10 cellular contexts compared by ENCODE assay signal in genomic region chr19:6233051-6233826, GRCh38. TPM values are rescaled to one million over a fixed set of nuclear protein-coding genes. Genes with fewer than 3 reads are reported as not detected.
DNase-seq lines count a peak whose midpoint lies in the region; ATAC-seq and TF ChIP-seq lines count a peak whose summit lies in the region.
"Had no signal": no experiment of that assay in that cellular context is flagged by ENCODE, and none has a peak within 500 bp of the region (broad histone marks: within the 10 kb centered on the region; RNA-seq: fewer than 3 reads in every experiment).

No MANE protein-coding gene starts in this region.

- H3K9me3 ChIP-seq in BLaER1 (no peaks in the 10 kb centered on the region), adipocyte (ENCODE audit: control insufficient read depth, low read length) (no peaks in the 10 kb centered on the region), cardiac muscle cell (ENCODE audit: low read depth) (no peaks in the 10 kb centered on the region), prostate gland (no peaks in the 10 kb centered on the region)

- 27% methylated on average over 30 of the region's 30 CpGs for WGBS in prostate gland

- H3K27me3 ChIP-seq in BLaER1 (no peaks in the 10 kb centered on the region), adipocyte (replicated peaks; ENCODE audit: control insufficient read depth, insufficient read depth, low read length) (no peaks in the 10 kb centered on the region), cardiac muscle cell (no peaks in the 10 kb centered on the region), prostate gland (replicated peaks; ENCODE audit: insufficient read depth) (no peaks in the 10 kb centered on the region)

- H3K4me1 ChIP-seq in BLaER1 (peaks cover 100% of the 10 kb centered on the region), adipocyte (ENCODE audit: control insufficient read depth, insufficient read depth, low read length) (peaks cover 37% of the 10 kb centered on the region), cardiac muscle cell (ENCODE audit: low read depth) (peaks cover 23% of the 10 kb centered on the region), prostate gland (replicated peaks) (peaks cover 39% of the 10 kb centered on the region)

- no peak for TF ChIP-seq POLR2A in prostate gland (IDR thresholded peaks at IDR 0.05)

- peak overlapping the region; percentile 94 for H3K4me2 ChIP-seq in BLaER1

- H3K36me3 ChIP-seq in BLaER1 (peaks cover 25% of the 10 kb centered on the region), adipocyte (ENCODE audit: control insufficient read depth, insufficient read depth, low read length, severe bottlenecking) (peaks cover 12% of the 10 kb centered on the region), cardiac muscle cell (peaks cover 8% of the 10 kb centered on the region), prostate gland (peaks cover 5 to 6% of the 10 kb centered on the region in 2 donors)

- H4K20me1 ChIP-seq in BLaER1 = peaks cover 100% of the 10 kb centered on the region

- DNase-seq in adipocyte (ENCODE audit: low read depth) (peak; percentile 20), cardiac muscle cell (ENCODE audit: low read depth in 1 of 2, low spot score in 1 of 2) (peak in 1 of 2 donors; percentile 82), prostate gland (ENCODE audit: low spot score) (peak; percentile 60), HuH-7 (ENCODE audit: low spot score) (no peak), NCI-H748 treated with DMSO at 0.1 percent for 48 hours (lab: John Stamatoyannopoulos, UW) (no peak), T-helper 1 cell (no peak)
- DNase-seq: activated T-cell treated with anti-CD3 and anti-CD28 coated beads, Interleukin-2, amount 50 U/mL, for 48 hours; SW 1271 had no signal

- peak overlapping the region; percentile 44 for H3K4me3 ChIP-seq in BLaER1
- peak overlapping the region; percentile 1 for H3K4me3 ChIP-seq in adipocyte (ENCODE audit: low read length)
- no peak overlapping the region for H3K4me3 ChIP-seq in cardiac muscle cell
- H3K4me3 ChIP-seq in prostate gland = no peak overlapping the region

- H3K27ac ChIP-seq in BLaER1 = peak overlapping the region; percentile 57
- H3K27ac ChIP-seq in cardiac muscle cell = peak overlapping the region; percentile 52
- H3K27ac ChIP-seq in prostate gland = peak overlapping the region; percentile 60 to 67

- H3K9ac ChIP-seq in BLaER1 (peak overlapping the region; percentile 27; the same call in 1 of the 2 replicates), adipocyte (ENCODE audit: low read length) (peak overlapping the region; percentile 66)

- no peak for ATAC-seq in HG03354 (IDR thresholded peaks at IDR 0.05; ENCODE audit: poor library complexity, severe bottlenecking, unreplicated experiment)

- intact Hi-C loops in prostate gland (cut with DNase I) = loop anchor here (5.0 kb wide), 1 partner anchor 39 kb away; no protein-coding TSS in a partner anchor

- TF ChIP-seq CTCF in cardiac muscle cell (IDR thresholded peaks at IDR 0.05; ENCODE audit: low read depth, low read length) (no peak), prostate gland (IDR thresholded peaks at IDR 0.05) (no peak)

RNA-seq across cellular contexts. Expression of gene MLLT1, which starts 46.5 kb away (rescaled TPM):
- total RNA-seq in cardiac muscle cell (46.9 and 54.1 TPM in 2 replicates), prostate gland (10 to 100 TPM; 39.9 to 41.4 TPM)
- 25.7 and 31.1 TPM in 2 replicates for polyA plus RNA-seq in cardiac muscle cell

Comparison
In these comparisons a context has a peak if more than half of its experiments do, and no peak if none do; other contexts are left out.
1. H3K4me3 ChIP-seq: peak in BLaER1 (single experiment) and adipocyte (single experiment); none in cardiac muscle cell (single experiment) and prostate gland (0 of 2).
2. DNase-seq: peak in adipocyte (single experiment) and prostate gland (single experiment); none in HuH-7 (single experiment), NCI-H748 treated with DMSO at 0.1 percent for 48 hours (single experiment) and T-helper 1 cell (0 of 5).
3. Peak in every context shown above with its lines, with median percentiles within 50 percentile points of each other: H3K27ac ChIP-seq.